In the genomic region with DNA sequence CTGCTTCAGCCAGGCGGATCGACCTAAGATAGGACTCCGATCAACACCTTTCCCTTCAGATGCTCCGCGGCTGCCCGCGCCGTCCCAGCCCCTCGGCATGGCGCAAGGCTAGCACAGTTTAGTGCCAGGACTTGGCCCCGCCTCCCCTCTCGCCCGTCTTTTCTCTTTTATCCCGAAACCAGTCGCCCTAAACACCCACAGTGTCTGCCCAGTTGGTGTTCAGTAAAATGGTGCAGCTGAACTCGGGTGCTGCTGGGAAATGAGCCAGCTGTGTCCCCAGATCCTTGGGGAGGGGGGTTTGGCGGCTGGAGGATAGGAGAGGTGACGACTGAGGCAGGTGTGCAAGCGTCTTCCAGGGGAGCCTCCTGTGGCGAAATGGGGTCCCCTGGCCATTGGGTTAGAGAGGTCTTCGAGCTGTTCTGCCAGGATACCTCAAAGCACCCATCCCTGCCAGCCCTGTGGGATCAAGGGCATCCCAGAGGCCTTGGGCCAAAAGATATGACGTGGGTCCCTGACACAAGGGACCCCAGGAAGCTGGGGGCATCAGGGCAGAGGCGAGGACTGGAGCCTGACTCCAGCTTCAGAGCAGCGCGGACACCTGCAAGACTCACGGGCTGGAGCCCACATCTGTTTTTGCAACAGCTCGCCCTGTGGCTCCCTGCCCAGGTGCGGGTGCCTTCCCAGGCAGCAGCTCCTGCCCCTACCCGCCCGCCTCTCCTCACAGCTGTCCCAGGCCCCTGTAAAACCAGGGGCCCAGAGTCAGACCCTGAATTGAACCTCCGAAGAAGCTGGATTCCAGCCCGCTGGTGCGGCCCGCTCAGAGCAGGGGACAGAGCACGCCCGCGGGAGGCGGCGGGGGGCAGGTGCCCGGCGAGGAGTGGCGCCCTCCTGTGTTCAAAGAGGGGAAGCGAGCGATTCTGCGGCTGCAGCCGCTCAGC, we compare ENCODE assay signal across 8 cellular contexts.
DNase-seq lines count a peak whose midpoint lies in the region; ATAC-seq, FAIRE-seq and TF ChIP-seq lines count a peak whose summit lies in the region.
"Had no signal": no experiment of that assay in that cellular context is flagged by ENCODE, and none has a peak within 500 bp of the region (broad histone marks: within the 10 kb centered on the region; RNA-seq: fewer than 3 reads in every experiment).

No MANE protein-coding gene starts in this region.

- H3K27ac ChIP-seq in PC-3 (ENCODE audit: low read length) (no peak overlapping the region), neural progenitor cell (no peak overlapping the region), substantia nigra (ENCODE audit: low read depth, low read length, poor library complexity, severe bottlenecking) (no peak overlapping the region)
- H3K27ac ChIP-seq: neutrophil had no signal

- H3F3A ChIP-seq in PC-3 (ENCODE audit: low read length, unreplicated experiment) (no peaks in the 10 kb centered on the region), neural progenitor cell (ENCODE audit: low read depth) (peaks cover 8% of the 10 kb centered on the region)

- TF ChIP-seq CTCF in PC-3 (conservative IDR thresholded peaks at IDR 0.05; ENCODE audit: low read depth, low read length) (peak; percentile 76), fibroblast of pulmonary artery (IDR thresholded peaks at IDR 0.05; ENCODE audit: low read length, missing control alignments) (peak; percentile 79), neural progenitor cell (IDR thresholded peaks at IDR 0.05) (peak; percentile 95)

- CTCF ChIA-PET in PC-3 (lab: Charles Lee), result interaction anchor here (0.6 to 1.9 kb wide), 3 partner anchors 56 to 68 kb away, joined by 4 to 16 read pairs (median 4); no protein-coding TSS in a partner anchor

- peak overlapping the region; percentile 69 for H2AFZ ChIP-seq in PC-3 (ENCODE audit: low read length)
- peak overlapping the region; percentile 89 for H2AFZ ChIP-seq in neural progenitor cell (replicated peaks)

- H3K4me3 Mint-ChIP-seq in neural progenitor cell, result peak overlapping the region; percentile 76

- no peaks in the 10 kb centered on the region for H3K36me3 ChIP-seq in PC-3 (ENCODE audit: low read depth, low read length)
- H3K36me3 ChIP-seq in neural progenitor cell, result no peaks in the 10 kb centered on the region
- H3K36me3 ChIP-seq: neutrophil had no signal

- no peaks in the 10 kb centered on the region for H3K79me2 ChIP-seq in PC-3 (ENCODE audit: low read length)
- H3K79me2 ChIP-seq in neural progenitor cell (ENCODE audit: low read depth), result no peaks in the 10 kb centered on the region

- H4K20me1 ChIP-seq in PC-3 (ENCODE audit: low read length) (no peaks in the 10 kb centered on the region), neural progenitor cell (ENCODE audit: low read depth) (no peaks in the 10 kb centered on the region)

- no peak for TF ChIP-seq POLR2A in GM12892 (IDR thresholded peaks at IDR 0.05; ENCODE audit: low read depth, low read length)

- ATAC-seq in HG03439 (IDR thresholded peaks at IDR 0.05; ENCODE audit: unreplicated experiment) (peak; percentile 78), PC-3 (peak; percentile 85)

- peaks cover under 1% of the 10 kb centered on the region for H3K36me3 Mint-ChIP-seq in neural progenitor cell

- intact Hi-C loops in PC-3 (cut with micrococcal nuclease), result loop anchor here (1.0 kb wide), 1 partner anchor 68 kb away; no protein-coding TSS in a partner anchor

- H3K4me1 ChIP-seq in PC-3 (ENCODE audit: insufficient read depth, low read length) (no peaks in the 10 kb centered on the region), neural progenitor cell (peaks cover 6% of the 10 kb centered on the region)

- FAIRE-seq in GM12892 (lab: Jason Lieb, UNC), result no peak

- H3K4me1 Mint-ChIP-seq in neural progenitor cell, result peaks cover 21% of the 10 kb centered on the region

- no peaks in the 10 kb centered on the region for H3K27me3 ChIP-seq in PC-3 (ENCODE audit: low read length)
- H3K27me3 ChIP-seq in neural progenitor cell, result peaks cover 43% of the 10 kb centered on the region

- H3K9ac ChIP-seq in PC-3 (ENCODE audit: low read length) (no peak overlapping the region), neural progenitor cell (no peak overlapping the region)

- H3K4me2 ChIP-seq in PC-3 (ENCODE audit: low read length), result peak overlapping the region; percentile 85
- peak overlapping the region; percentile 90 for H3K4me2 ChIP-seq in neural progenitor cell

- peaks cover 7% of the 10 kb centered on the region for H3K27me3 Mint-ChIP-seq in neural progenitor cell (ENCODE audit: insufficient read depth, low read depth)

- no peaks in the 10 kb centered on the region for H3K9me2 ChIP-seq in PC-3 (replicated peaks; ENCODE audit: low read length)

- H3K9me3 Mint-ChIP-seq in neural progenitor cell, result no peaks in the 10 kb centered on the region

- H3K9me3 ChIP-seq in PC-3 (ENCODE audit: low read length), result no peaks in the 10 kb centered on the region
- H3K9me3 ChIP-seq in neural progenitor cell (ENCODE audit: low read depth), result no peaks in the 10 kb centered on the region
- H3K9me3 ChIP-seq: neutrophil had no signal

- POLR2A ChIA-PET in PC-3 (lab: Charles Lee; ENCODE audit: unreplicated experiment), result no interaction called here

- H3K4me3 ChIP-seq in PC-3 (ENCODE audit: low read length), result peak overlapping the region; percentile 58
- peak overlapping the region; percentile 19 for H3K4me3 ChIP-seq in fibroblast of pulmonary artery (replicated peaks; ENCODE audit: low read depth, low read length)
- peak overlapping the region; percentile 55 for H3K4me3 ChIP-seq in neural progenitor cell

- peak overlapping the region; percentile 46 for H3K27ac Mint-ChIP-seq in neural progenitor cell

- no TSS peak for BruUV-seq in PC-3 (replicated peaks; lab: Mats Ljungman, UMichigan)

- peak; percentile 68 for DNase-seq in GM12892 (ENCODE audit: insufficient read length)
- peak; percentile 34 for DNase-seq in PC-3
- peak; percentile 76 to 83 for DNase-seq in activated T-cell treated with anti-CD3 and anti-CD28 coated beads, Interleukin-2, amount 50 U/mL, for 48 hours
- peak; percentile 34 for DNase-seq in fibroblast of pulmonary artery (ENCODE audit: low read depth)
- DNase-seq in neural progenitor cell (ENCODE audit: low spot score), result peak; percentile 86
- DNase-seq in substantia nigra (lab: John Stamatoyannopoulos, UW), result peak in 29 of 49 donors; percentile 1 to 76 (median 17)

Comparison
In these comparisons a context has a peak if more than half of its experiments do, and no peak if none do; other contexts are left out.
1. DNase-seq: peak in every context shown above with its lines; median percentile 86 in neural progenitor cell; 80 in activated T-cell treated with anti-CD3 and anti-CD28 coated beads, Interleukin-2, amount 50 U/mL, for 48 hours; 68 in GM12892; 34 in PC-3; 34 in fibroblast of pulmonary artery; 17 in substantia nigra.